In genomic region chr6:132259070-132259469, GRCh38 we compare ENCODE assay signal across 11 cellular contexts.
DNase-seq lines count a peak whose midpoint lies in the region; ATAC-seq, FAIRE-seq and TF ChIP-seq lines count a peak whose summit lies in the region.
"Had no signal": no experiment of that assay in that cellular context is flagged by ENCODE, and none has a peak within 500 bp of the region (broad histone marks: within the 10 kb centered on the region; RNA-seq: fewer than 3 reads in every experiment).

No MANE protein-coding gene starts in this region.

- peaks cover 2% of the 10 kb centered on the region for H3K27me3 Mint-ChIP-seq in GM23338 (ENCODE audit: insufficient read depth, low read depth, poor library complexity)

- CTCF ChIA-PET in endothelial cell of umbilical vein (lab: Charles Lee), result interaction anchor here (0.9 to 8.8 kb wide), 14 partner anchors 11 to 563 kb away, joined by 3 to 168 read pairs (median 10); partner anchors contain the start of gene CCN2
- CTCF ChIA-PET in GM10248 (lab: Yijun Ruan, JAX), result interaction anchor here (1.9 to 5.4 kb wide), 4 partner anchors 10 to 20 kb away, joined by 9 to 21 read pairs (median 16); no protein-coding TSS in a partner anchor

- BruUV-seq in endothelial cell of umbilical vein (replicated peaks; lab: Mats Ljungman, UMichigan), result no TSS peak

- no peak overlapping the region for H3K4me2 ChIP-seq in GM23338
- H3K4me2 ChIP-seq in OCI-LY3 (ENCODE audit: low read length), result no peak overlapping the region
- no peak overlapping the region for H3K4me2 ChIP-seq in endothelial cell of umbilical vein (ENCODE audit: insufficient read depth, low read length)
- peak overlapping the region; percentile 9 for H3K4me2 ChIP-seq in osteoblast (ENCODE audit: insufficient read depth, low read length)

- H3K27me3 ChIP-seq in GM23338 (ENCODE audit: insufficient read depth) (no peaks in the 10 kb centered on the region), OCI-LY3 (ENCODE audit: low read depth, low read length) (peaks cover 3% of the 10 kb centered on the region; the same call in 1 of the 2 replicates), endothelial cell of umbilical vein (ENCODE audit: control insufficient read depth in 2 of 2, insufficient read depth in 2 of 2, low read length in 2 of 2) (no peaks in the 10 kb centered on the region), osteoblast (ENCODE audit: insufficient read depth, low read length) (no peaks in the 10 kb centered on the region), tibial artery (no peaks in the 10 kb centered on the region)

- H3K79me2 ChIP-seq in GM23338 (replicated peaks; ENCODE audit: insufficient read depth), result no peaks in the 10 kb centered on the region
- no peaks in the 10 kb centered on the region for H3K79me2 ChIP-seq in OCI-LY3 (ENCODE audit: low read length)
- no peaks in the 10 kb centered on the region for H3K79me2 ChIP-seq in endothelial cell of umbilical vein (ENCODE audit: control insufficient read depth, insufficient read depth, low read length)
- no peaks in the 10 kb centered on the region for H3K79me2 ChIP-seq in osteoblast (ENCODE audit: insufficient read depth, low read length)

- no peak overlapping the region for H3K9ac ChIP-seq in OCI-LY3 (ENCODE audit: low read length)
- no peak overlapping the region for H3K9ac ChIP-seq in endothelial cell of umbilical vein (replicated peaks; ENCODE audit: extremely low read depth, insufficient read depth, low read length)

- FAIRE-seq in endothelial cell of umbilical vein (lab: Jason Lieb, UNC), result peak; percentile 88
- FAIRE-seq: small intestine had no signal

- ATAC-seq in GM23338 (peak; percentile 75), HG03196 (IDR thresholded peaks at IDR 0.05; ENCODE audit: unreplicated experiment) (no peak), HG03135 (IDR thresholded peaks at IDR 0.05; ENCODE audit: unreplicated experiment) (no peak)

- H3K9me3 Mint-ChIP-seq in GM23338, result no peaks in the 10 kb centered on the region
- H3K9me3 Mint-ChIP-seq: activated CD4-positive, alpha-beta T cell treated with anti-CD3 and anti-CD28 coated beads, Interleukin-2, amount 10 ng/mL, durations not matched to agents 24 days and 14 days had no signal

- H3F3A ChIP-seq in GM23338 (replicated peaks; ENCODE audit: low read depth), result no peaks in the 10 kb centered on the region

- H3K9me2 ChIP-seq in GM23338 (ENCODE audit: insufficient read depth), result no peaks in the 10 kb centered on the region

- H3K36me3 Mint-ChIP-seq in GM23338 (ENCODE audit: low read depth), result no peaks in the 10 kb centered on the region

- H3K27ac Mint-ChIP-seq in GM23338, result no peak overlapping the region
- H3K27ac Mint-ChIP-seq: activated CD4-positive, alpha-beta T cell treated with anti-CD3 and anti-CD28 coated beads, Interleukin-2, amount 10 ng/mL, durations not matched to agents 24 days and 14 days had no signal

- no peaks in the 10 kb centered on the region for H3K36me3 ChIP-seq in GM23338 (ENCODE audit: insufficient read depth)
- no peaks in the 10 kb centered on the region for H3K36me3 ChIP-seq in OCI-LY3 (replicated peaks; ENCODE audit: low read depth, low read length)
- H3K36me3 ChIP-seq in endothelial cell of umbilical vein (ENCODE audit: control insufficient read depth in 2 of 2, extremely low read depth in 1 of 2, insufficient read depth in 2 of 2, low read length in 2 of 2), result no peaks in the 10 kb centered on the region
- no peaks in the 10 kb centered on the region for H3K36me3 ChIP-seq in osteoblast (ENCODE audit: insufficient read depth, low read length)
- no peaks in the 10 kb centered on the region for H3K36me3 ChIP-seq in tibial artery

- DNase-seq in GM23338 (ENCODE audit: low spot score) (peak; percentile 42), endothelial cell of umbilical vein (ENCODE audit: low read depth, low spot score) (peak; percentile 60), osteoblast (ENCODE audit: insufficient read length, low spot score, missing footprints) (no peak), tibial artery (no peak), GM10248 (ENCODE audit: extremely low spot score) (no peak)
- DNase-seq: activated CD4-positive, alpha-beta T cell treated with anti-CD3 and anti-CD28 coated beads, Interleukin-2, amount 10 ng/mL, durations not matched to agents 24 days and 14 days; caudate nucleus; small intestine had no signal

- TF ChIP-seq CTCF in GM23338 (conservative IDR thresholded peaks at IDR 0.05; ENCODE audit: low read depth in 2 of 2) (peak; percentile 63 to 67), OCI-LY3 (IDR thresholded peaks at IDR 0.05; ENCODE audit: low read depth, low read length) (peak; percentile 35; the same call in 1 of the 2 replicates), endothelial cell of umbilical vein (IDR thresholded peaks at IDR 0.05; ENCODE audit: extremely low read depth in 1 of 2, insufficient read depth in 1 of 2, low read depth in 1 of 2, low read length in 2 of 2) (peak; percentile 35 to 36), osteoblast (IDR thresholded peaks at IDR 0.05; ENCODE audit: extremely low read depth, low read depth, low read length) (peak; percentile 56), tibial artery (IDR thresholded peaks at IDR 0.05) (peak in 1 of 2 experiments; percentile 28), GM10248 (IDR thresholded peaks at IDR 0.05; ENCODE audit: control extremely low read depth, extremely low read depth, low read depth, missing control alignments) (no peak)

- peaks cover 21% of the 10 kb centered on the region for H3K4me1 Mint-ChIP-seq in GM23338
- H3K4me1 Mint-ChIP-seq: activated CD4-positive, alpha-beta T cell treated with anti-CD3 and anti-CD28 coated beads, Interleukin-2, amount 10 ng/mL, durations not matched to agents 24 days and 14 days had no signal

- no peaks in the 10 kb centered on the region for H3K4me1 ChIP-seq in GM23338 (ENCODE audit: insufficient read depth)
- H3K4me1 ChIP-seq in OCI-LY3 (ENCODE audit: low read length), result no peaks in the 10 kb centered on the region
- no peaks in the 10 kb centered on the region for H3K4me1 ChIP-seq in endothelial cell of umbilical vein (ENCODE audit: control insufficient read depth, extremely low read depth, insufficient read depth, low read length)
- H3K4me1 ChIP-seq in osteoblast (ENCODE audit: insufficient read depth, low read length), result peaks cover 9% of the 10 kb centered on the region
- no peaks in the 10 kb centered on the region for H3K4me1 ChIP-seq in tibial artery

- POLR2A ChIA-PET in endothelial cell of umbilical vein (lab: Charles Lee), result no interaction called here
- POLR2A ChIA-PET in GM10248 (lab: Yijun Ruan, JAX), result no interaction called here

- no peaks in the 10 kb centered on the region for H4K20me1 ChIP-seq in GM23338 (replicated peaks; ENCODE audit: insufficient read depth)
- H4K20me1 ChIP-seq in OCI-LY3 (ENCODE audit: insufficient read depth, low read length), result no peaks in the 10 kb centered on the region
- H4K20me1 ChIP-seq in endothelial cell of umbilical vein (replicated peaks; ENCODE audit: control insufficient read depth, extremely low read depth, insufficient read depth, low read length), result no peaks in the 10 kb centered on the region
- no peaks in the 10 kb centered on the region for H4K20me1 ChIP-seq in osteoblast (ENCODE audit: insufficient read depth, low read length)

- H3K4me3 Mint-ChIP-seq in GM23338, result no peak overlapping the region
- H3K4me3 Mint-ChIP-seq: activated CD4-positive, alpha-beta T cell treated with anti-CD3 and anti-CD28 coated beads, Interleukin-2, amount 10 ng/mL, durations not matched to agents 24 days and 14 days had no signal

- H3K27ac ChIP-seq in GM23338 (ENCODE audit: low read depth), result no peak overlapping the region
- H3K27ac ChIP-seq in OCI-LY3 (ENCODE audit: low read length), result no peak overlapping the region
- H3K27ac ChIP-seq in endothelial cell of umbilical vein (ENCODE audit: insufficient read depth, low read depth, low read length), result no peak overlapping the region
- H3K27ac ChIP-seq in osteoblast (ENCODE audit: low read depth, low read length), result no peak overlapping the region
- H3K27ac ChIP-seq in tibial artery, result no peak overlapping the region

- H3K4me3 ChIP-seq in GM23338 (no peak overlapping the region), OCI-LY3 (ENCODE audit: low read length) (no peak overlapping the region), endothelial cell of umbilical vein (replicated peaks in 1 of 3; ENCODE audit: insufficient read depth in 1 of 3, low read depth in 1 of 3, low read length in 3 of 3) (no peak overlapping the region), osteoblast (ENCODE audit: insufficient read depth, low read length) (no peak overlapping the region), tibial artery (no peak overlapping the region)

- intact Hi-C loops in endothelial cell of umbilical vein (cut with micrococcal nuclease), result loop anchor here (1.0 kb wide), 2 partner anchors 299 to 334 kb away; no protein-coding TSS in a partner anchor
- intact Hi-C loops in tibial artery (cut with DNase I; ENCODE audit: low total_unique reads), result no loop called here

- dilution Hi-C loops in endothelial cell of umbilical vein (cut with MboI; ENCODE audit: extremely low pct_ligation_motif_present, low sequenced_read_pairs), result no loop called here

- H3K9me1 ChIP-seq in endothelial cell of umbilical vein (replicated peaks; ENCODE audit: control insufficient read depth, extremely low read depth, insufficient read depth, low read length), result no peaks in the 10 kb centered on the region

- H3K9me3 ChIP-seq in OCI-LY3 (ENCODE audit: insufficient read depth, low read length) (no peaks in the 10 kb centered on the region), endothelial cell of umbilical vein (replicated peaks; ENCODE audit: control insufficient read depth, insufficient read depth, low read length) (no peaks in the 10 kb centered on the region), osteoblast (ENCODE audit: low read depth, low read length) (no peaks in the 10 kb centered on the region), tibial artery (no peaks in the 10 kb centered on the region)

- no peak overlapping the region for H2AFZ ChIP-seq in GM23338
- H2AFZ ChIP-seq in OCI-LY3 (ENCODE audit: low read depth, low read length), result no peak overlapping the region
- no peak overlapping the region for H2AFZ ChIP-seq in endothelial cell of umbilical vein (ENCODE audit: low read depth, low read length)
- H2AFZ ChIP-seq in osteoblast (ENCODE audit: low read length), result no peak overlapping the region

- no peak for TF ChIP-seq POLR2A in endothelial cell of umbilical vein (IDR thresholded peaks at IDR 0.05; ENCODE audit: low read depth, low read length)

TF ChIP-seq in GM23338, 12 proteins besides CTCF, POLR2A, EP300 and RAD21 (continues in another document):
- no peak for TF ChIP-seq POLR2AphosphoS5 (IDR thresholded peaks at IDR 0.05; ENCODE audit: low read depth)
- no peak for TF ChIP-seq EZH2phosphoT487 (IDR thresholded peaks at IDR 0.05; ENCODE audit: unreplicated experiment)
- TF ChIP-seq CREB1 (CRISPR knock-in tag; IDR thresholded peaks at IDR 0.05; ENCODE audit: low read depth), result no peak
- no peak for TF ChIP-seq ZNF331 (CRISPR knock-in tag; IDR thresholded peaks at IDR 0.05; ENCODE audit: low read depth)

TF ChIP-seq in endothelial cell of umbilical vein, 7 proteins besides CTCF, POLR2A, EP300 and RAD21 (continues in another document):
- TF ChIP-seq MAX (IDR thresholded peaks at IDR 0.05; ENCODE audit: insufficient read depth, insufficient read length) (no peak), EZH2 (IDR thresholded peaks at IDR 0.05; ENCODE audit: borderline replicate concordance, low read depth, low read length, severe bottlenecking) (no peak)

Comparison
In these comparisons a context has a peak if more than half of its experiments do, and no peak if none do; other contexts are left out.
1. DNase-seq: peak in GM23338 (single experiment) and endothelial cell of umbilical vein (single experiment); none in osteoblast (single experiment), tibial artery (0 of 2) and GM10248 (single experiment).